24 cellular contexts compared by ENCODE assay signal in the genomic region with DNA sequence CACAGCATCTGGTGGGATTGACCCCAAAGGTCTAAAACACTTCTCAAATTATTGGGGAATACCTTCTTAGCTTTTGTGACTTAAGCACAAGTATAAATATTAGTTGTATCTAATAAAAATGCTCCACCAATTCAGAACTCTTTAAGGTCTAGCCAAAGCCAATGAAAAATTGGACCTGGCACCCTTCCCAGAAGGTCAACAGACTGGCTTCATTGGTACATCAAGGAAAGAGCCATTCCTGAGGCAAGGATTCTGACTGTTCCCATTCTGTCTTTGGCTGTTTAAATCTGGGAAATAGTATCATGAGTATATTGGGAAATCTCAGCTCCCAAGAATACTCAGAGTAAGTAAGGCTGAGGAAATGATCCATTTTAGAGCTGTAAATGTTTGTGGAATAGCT.
DNase-seq lines count a peak whose midpoint lies in the region; ATAC-seq, FAIRE-seq and TF ChIP-seq lines count a peak whose summit lies in the region.
"Had no signal": no experiment of that assay in that cellular context is flagged by ENCODE, and none has a peak within 500 bp of the region (broad histone marks: within the 10 kb centered on the region; RNA-seq: fewer than 3 reads in every experiment).

No MANE protein-coding gene starts in this region.

- no peak overlapping the region for H3K4me3 Mint-ChIP-seq in astrocyte (ENCODE audit: unreplicated experiment)
- H3K4me3 Mint-ChIP-seq: CD4-positive, CD25-positive, alpha-beta regulatory T cell; H9; IgD-negative memory B cell; T-cell had no signal

- ATAC-seq in SK-N-SH treated with all-trans-retinoic acid at 6 μM for 48 hours (no peak), GM21423 (IDR thresholded peaks at IDR 0.05; ENCODE audit: unreplicated experiment) (no peak)
- ATAC-seq: T-cell had no signal

- H3K27ac Mint-ChIP-seq in astrocyte (ENCODE audit: unreplicated experiment): no peak overlapping the region
- H3K27ac Mint-ChIP-seq: CD4-positive, CD25-positive, alpha-beta regulatory T cell; H9; IgD-negative memory B cell; T-cell had no signal

- DNase-seq in NCI-H2081 (lab: John Stamatoyannopoulos, UW) (peak; percentile 15 to 54), NCI-H2081 treated with DMSO at 0.1 percent for 48 hours (lab: John Stamatoyannopoulos, UW) (no peak), M059J (ENCODE audit: low read depth) (peak; percentile 29), astrocyte (ENCODE audit: low read depth) (no peak), osteoblast (ENCODE audit: insufficient read length, low spot score, missing footprints) (peak; percentile 29), tibial artery (no peak)
- DNase-seq: 8988T; CD4-positive, CD25-positive, alpha-beta regulatory T cell; DMS153; GM23248; H9; NCI-H1436; NCI-H187; NCI-H2107; NCI-H526 treated with DMSO at 0.1 percent for 48 hours; PC-9; Right ventricle myocardium superior; RPMI8226; T-cell had no signal

- FAIRE-seq in astrocyte (lab: Jason Lieb, UNC): peak; percentile 5

- H4K20me1 ChIP-seq in astrocyte (ENCODE audit: insufficient read depth, low read length) (no peaks in the 10 kb centered on the region), osteoblast (ENCODE audit: insufficient read depth, low read length) (no peaks in the 10 kb centered on the region)

- no peak overlapping the region for H3K4me2 ChIP-seq in astrocyte (ENCODE audit: low read length)
- H3K4me2 ChIP-seq in osteoblast (ENCODE audit: insufficient read depth, low read length): no peak overlapping the region
- H3K4me2 ChIP-seq: KMS-11, PC-9 had no signal

- no peak for TF ChIP-seq CTCF in astrocyte (IDR thresholded peaks at IDR 0.05; ENCODE audit: insufficient read depth, low read depth, low read length)
- no peak for TF ChIP-seq CTCF in osteoblast (IDR thresholded peaks at IDR 0.05; ENCODE audit: extremely low read depth, low read depth, low read length)
- no peak for TF ChIP-seq CTCF in tibial artery (IDR thresholded peaks at IDR 0.05)

- H3K9me3 Mint-ChIP-seq in astrocyte (ENCODE audit: unreplicated experiment): peaks cover 1% of the 10 kb centered on the region
- H3K9me3 Mint-ChIP-seq: IgD-negative memory B cell had no signal

- no peaks in the 10 kb centered on the region for H3K27me3 Mint-ChIP-seq in astrocyte (ENCODE audit: low read depth, unreplicated experiment)
- H3K27me3 Mint-ChIP-seq: CD4-positive, CD25-positive, alpha-beta regulatory T cell; IgD-negative memory B cell had no signal

- H3K36me3 ChIP-seq in astrocyte (ENCODE audit: insufficient read depth, low read length) (no peaks in the 10 kb centered on the region), osteoblast (ENCODE audit: insufficient read depth, low read length) (no peaks in the 10 kb centered on the region), tibial artery (no peaks in the 10 kb centered on the region)
- H3K36me3 ChIP-seq: SJSA1 had no signal

- H3K9me3 ChIP-seq in astrocyte (ENCODE audit: insufficient read depth, low read depth, low read length) (no peaks in the 10 kb centered on the region), osteoblast (ENCODE audit: low read depth, low read length) (no peaks in the 10 kb centered on the region), tibial artery (no peaks in the 10 kb centered on the region)
- H3K9me3 ChIP-seq: SJSA1 had no signal

- H3K79me2 ChIP-seq in astrocyte (ENCODE audit: insufficient read depth, low read length) (no peaks in the 10 kb centered on the region), osteoblast (ENCODE audit: insufficient read depth, low read length) (no peaks in the 10 kb centered on the region)

- H3K4me1 Mint-ChIP-seq in astrocyte (ENCODE audit: low read depth, unreplicated experiment): no peaks in the 10 kb centered on the region
- H3K4me1 Mint-ChIP-seq: CD4-positive, CD25-positive, alpha-beta regulatory T cell; H9; IgD-negative memory B cell; T-cell had no signal

- H3K4me3 ChIP-seq in astrocyte (ENCODE audit: insufficient read depth, low read depth, low read length) (no peak overlapping the region), osteoblast (ENCODE audit: insufficient read depth, low read length) (no peak overlapping the region), tibial artery (no peak overlapping the region)
- H3K4me3 ChIP-seq: GM23248, PC-9, SJSA1 had no signal

- intact Hi-C loops in tibial artery (cut with DNase I; ENCODE audit: low total_unique reads): no loop called here

- no peaks in the 10 kb centered on the region for H3K27me3 ChIP-seq in astrocyte (ENCODE audit: insufficient read depth, low read length)
- peaks cover 5% of the 10 kb centered on the region for H3K27me3 ChIP-seq in osteoblast (ENCODE audit: insufficient read depth, low read length)
- no peaks in the 10 kb centered on the region for H3K27me3 ChIP-seq in tibial artery
- H3K27me3 ChIP-seq: SJSA1 had no signal

- H3K27ac ChIP-seq in astrocyte (ENCODE audit: low read depth, low read length) (no peak overlapping the region), osteoblast (ENCODE audit: low read depth, low read length) (no peak overlapping the region), tibial artery (no peak overlapping the region)
- H3K27ac ChIP-seq: GM23248, KMS-11, PC-9, SJSA1 had no signal

- H3K4me1 ChIP-seq in astrocyte (ENCODE audit: insufficient read depth, low read length) (no peaks in the 10 kb centered on the region), osteoblast (ENCODE audit: insufficient read depth, low read length) (no peaks in the 10 kb centered on the region), tibial artery (no peaks in the 10 kb centered on the region)
- H3K4me1 ChIP-seq: SJSA1 had no signal

- H2AFZ ChIP-seq in astrocyte (ENCODE audit: low read depth, low read length) (no peak overlapping the region), osteoblast (ENCODE audit: low read length) (no peak overlapping the region)
- H2AFZ ChIP-seq: GM23248, PC-9 had no signal

- no peaks in the 10 kb centered on the region for H3K36me3 Mint-ChIP-seq in astrocyte (ENCODE audit: low read depth, unreplicated experiment)
- H3K36me3 Mint-ChIP-seq: CD4-positive, CD25-positive, alpha-beta regulatory T cell; IgD-negative memory B cell; T-cell had no signal

- no peak overlapping the region for H3K9ac ChIP-seq in astrocyte (ENCODE audit: low read length)
- H3K9ac ChIP-seq: GM23248, KMS-11 had no signal

TF ChIP-seq in SK-N-SH treated with all-trans-retinoic acid at 6 μM for 48 hours, 23 proteins besides CTCF, POLR2A, EP300 and RAD21:
- no peak for TF ChIP-seq ZNF8 (CRISPR knock-in tag; IDR thresholded peaks at IDR 0.05)
- TF ChIP-seq OSR1 (CRISPR knock-in tag; IDR thresholded peaks at IDR 0.05): no peak
- TF ChIP-seq SNAI2 (CRISPR knock-in tag; IDR thresholded peaks at IDR 0.05): no peak
- no peak for TF ChIP-seq ZNF565 (CRISPR knock-in tag; conservative IDR thresholded peaks at IDR 0.05; ENCODE audit: low read depth)
- no peak for TF ChIP-seq ZNF70 (CRISPR knock-in tag; IDR thresholded peaks at IDR 0.05)
- no peak for TF ChIP-seq TCF4 (CRISPR knock-in tag; IDR thresholded peaks at IDR 0.05; ENCODE audit: borderline replicate concordance)

Comparison
In these comparisons a context has a peak if more than half of its experiments do, and no peak if none do; other contexts are left out.
1. DNase-seq: peak in NCI-H2081 (2 of 2), M059J (single experiment) and osteoblast (single experiment); none in NCI-H2081 treated with DMSO at 0.1 percent for 48 hours (single experiment), astrocyte (single experiment) and tibial artery (0 of 2).